Comparison of ENCODE assay signal across 7 cellular contexts in the genomic region with DNA sequence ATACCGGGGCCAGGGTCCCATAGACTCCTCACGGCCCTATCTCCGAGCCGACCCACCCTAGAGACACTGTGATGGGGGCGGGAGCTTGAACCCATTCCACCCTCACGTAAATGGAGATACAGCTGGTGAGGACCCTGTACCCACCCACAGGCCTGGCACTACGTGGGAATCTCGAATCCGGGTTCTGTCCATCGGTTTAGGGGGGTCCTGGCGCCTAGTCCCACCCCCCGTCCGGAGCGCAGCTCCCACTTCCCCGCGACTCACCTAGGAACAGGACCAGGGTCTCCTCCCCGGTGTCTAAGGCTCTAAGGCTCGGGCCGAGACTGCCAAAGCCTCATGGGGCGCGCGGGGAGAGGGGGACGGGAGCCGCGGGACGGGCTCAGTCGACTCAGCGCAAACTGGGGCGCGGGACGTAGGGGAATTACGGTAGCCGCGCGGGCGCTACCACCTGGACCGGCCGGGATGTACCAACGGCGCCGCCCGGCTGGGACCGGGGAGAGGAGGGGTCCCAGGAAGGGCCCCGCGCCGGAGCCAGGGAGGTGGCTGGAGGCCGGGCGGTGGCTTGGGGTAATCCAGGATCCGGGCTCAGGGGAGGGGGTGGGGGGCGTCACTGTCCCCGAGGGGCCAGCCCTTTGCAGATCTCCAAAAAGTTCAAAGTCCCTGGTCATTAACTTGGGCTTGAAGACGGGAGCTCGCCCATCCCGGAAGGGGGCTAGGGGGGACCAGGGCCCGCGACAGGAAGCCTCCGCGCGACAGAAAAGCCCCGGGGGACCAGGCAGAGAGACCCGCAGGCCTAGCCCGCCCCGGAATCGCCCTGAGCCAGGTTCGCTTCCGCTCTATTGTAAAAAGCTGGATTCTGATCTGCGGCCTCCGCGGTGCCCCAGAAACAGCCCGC. TPM values are rescaled to one million over a fixed set of nuclear protein-coding genes. Genes with fewer than 3 reads are reported as not detected.
DNase-seq lines count a peak whose midpoint lies in the region; ATAC-seq and TF ChIP-seq lines count a peak whose summit lies in the region.

No MANE protein-coding gene starts in this region.

- intact Hi-C loops in heart left ventricle (cut with DNase I): loop anchor here in 1 of 10 donors (10.0 kb wide), 1 partner anchor 134 kb away; the partner anchor contains the start of gene THAP3

- DNase-seq in GM12865 (ENCODE audit: low read depth) (peak; percentile 86), Peyer's patch (peak; percentile 50 to 86 (median 82)), heart left ventricle (peak; percentile 61 to 80 (median 68)), progenitor cell of endocrine pancreas (ENCODE audit: low spot score, unreplicated experiment) (peak; percentile 74), SIG-M5 (lab: John Stamatoyannopoulos, UW) (no peak)
- DNase-seq in activated naive CD4-positive, alpha-beta T cell treated with anti-CD3 and anti-CD28 coated beads, Interleukin-2, amount 50 U/mL, for 16 hours: peak; percentile 63

- peaks cover 0 to 41% (median 8%) of the 10 kb centered on the region in 4 donors for H3K4me1 ChIP-seq in Peyer's patch
- peaks cover 3 to 81% (median 49%) of the 10 kb centered on the region in 12 donors for H3K4me1 ChIP-seq in heart left ventricle

- peak overlapping the region; percentile 95 for H3K4me3 ChIP-seq in GM12865 (ENCODE audit: low read depth, low read length)
- peak overlapping the region; percentile 61 to 69 (median 65) for H3K4me3 ChIP-seq in Peyer's patch
- H3K4me3 ChIP-seq in heart left ventricle: peak overlapping the region; percentile 40 to 81 (median 64)

- WGBS in heart left ventricle, 4 donors: 0 to 3% (median 1%) methylated on average over 40 to 70 of the region's 70 CpGs

- peak overlapping the region; percentile 87 for H3K27ac Mint-ChIP-seq in progenitor cell of endocrine pancreas

- ATAC-seq in HG02973 (IDR thresholded peaks at IDR 0.05; ENCODE audit: unreplicated experiment) (peak; percentile 44), heart left ventricle (peak in 3 of 4 donors; percentile 55 to 71 (median 67))

- H3K9me3 ChIP-seq in Peyer's patch: no peaks in the 10 kb centered on the region
- no peaks in the 10 kb centered on the region for H3K9me3 ChIP-seq in heart left ventricle

- TF ChIP-seq POLR2A in Peyer's patch (IDR thresholded peaks at IDR 0.05) (peak; percentile 19 to 45), heart left ventricle (IDR thresholded peaks at IDR 0.05) (no peak)

- peak overlapping the region; percentile 82 for H3K4me3 Mint-ChIP-seq in progenitor cell of endocrine pancreas (ENCODE audit: low read depth)

- peaks cover 14% of the 10 kb centered on the region for H3K4me1 Mint-ChIP-seq in progenitor cell of endocrine pancreas (ENCODE audit: low read depth)

- no peaks in the 10 kb centered on the region for H3K36me3 Mint-ChIP-seq in progenitor cell of endocrine pancreas (ENCODE audit: insufficient read depth)

- peaks cover 3% of the 10 kb centered on the region for H3K27me3 Mint-ChIP-seq in progenitor cell of endocrine pancreas

- no peak for TF ChIP-seq CTCF in GM12865 (IDR thresholded peaks at IDR 0.05; ENCODE audit: insufficient read depth, low read depth, low read length, missing control alignments)
- TF ChIP-seq CTCF in Peyer's patch (IDR thresholded peaks at IDR 0.05): no peak
- peak in 2 of 12 donors; percentile 29 to 40 for TF ChIP-seq CTCF in heart left ventricle (IDR thresholded peaks at IDR 0.05)
- peak; percentile 50 for TF ChIP-seq CTCF in progenitor cell of endocrine pancreas (IDR thresholded peaks at IDR 0.05; ENCODE audit: unreplicated experiment)

- no peaks in the 10 kb centered on the region for H3K9me3 Mint-ChIP-seq in progenitor cell of endocrine pancreas (ENCODE audit: low read depth)

- peaks cover 0 to 8% of the 10 kb centered on the region in 2 donors for H3K27me3 ChIP-seq in Peyer's patch
- peaks cover 0 to 20% (median 0%) of the 10 kb centered on the region in 9 donors for H3K27me3 ChIP-seq in heart left ventricle

- H3K36me3 ChIP-seq in Peyer's patch: no peaks in the 10 kb centered on the region
- H3K36me3 ChIP-seq in heart left ventricle: no peaks in the 10 kb centered on the region

- peak overlapping the region; percentile 67 to 75 (median 70) for H3K27ac ChIP-seq in Peyer's patch
- peak overlapping the region in 11 of 12 donors; percentile 64 to 86 (median 77) for H3K27ac ChIP-seq in heart left ventricle

RNA-seq across cellular contexts. Expression of gene PLEKHG5, which starts 1.0 kb away (rescaled TPM):
- total RNA-seq in Peyer's patch (10 to 100 TPM; 17.7 to 56.9 (median 45.4) TPM), heart left ventricle (10 to 100 TPM; 10.8 to 20.2 (median 15.2) TPM), progenitor cell of endocrine pancreas (72.3 and 77.0 TPM in 2 replicates)
- polyA plus RNA-seq in heart left ventricle: 10 to 100 TPM in 1 of 2 donors, 1 to 10 TPM in 1; 7.2 to 18.5 TPM

RNA-seq across cellular contexts. Expression of gene TNFRSF25, which starts 24.5 kb away (rescaled TPM):
- total RNA-seq in Peyer's patch (10 to 100 TPM; 31.0 to 88.4 (median 61.5) TPM), heart left ventricle (10 to 100 TPM in 3 of 9 donors, 1 to 10 TPM in 6; 5.2 to 11.6 (median 9.3) TPM), progenitor cell of endocrine pancreas (68.3 and 68.9 TPM in 2 replicates)
- 10 to 100 TPM in 1 of 2 donors, 1 to 10 TPM in 1; 4.7 to 17.5 TPM for polyA plus RNA-seq in heart left ventricle

Comparison
In these comparisons a context has a peak if more than half of its experiments do, and no peak if none do; other contexts are left out.
1. POLR2A ChIP-seq: peak in Peyer's patch (2 of 2); none in heart left ventricle (0 of 2).
2. Peak in every context shown above with its lines, with median percentiles within 50 percentile points of each other: H3K4me3 ChIP-seq.